15 cellular contexts compared by ENCODE assay signal in genomic region chr1:154453155-154453554, GRCh38. TPM values are rescaled to one million over a fixed set of nuclear protein-coding genes. Genes with fewer than 3 reads are reported as not detected.
DNase-seq lines count a peak whose midpoint lies in the region; ATAC-seq and TF ChIP-seq lines count a peak whose summit lies in the region.
"Had no signal": no experiment of that assay in that cellular context is flagged by ENCODE, and none has a peak within 500 bp of the region (broad histone marks: within the 10 kb centered on the region; RNA-seq: fewer than 3 reads in every experiment).

No MANE protein-coding gene starts in this region.

- no peaks in the 10 kb centered on the region for H3K9me3 Mint-ChIP-seq in CD8-positive, alpha-beta memory T cell
- H3K9me3 Mint-ChIP-seq: IgD-negative memory B cell; neural crest cell; stimulated activated memory B cell treated with anti-CD40 and anti-IgM and Interleukin-4, amounts not matched to agents 10 μg/mL and 1 μg/mL and 100 μg/mL, for 72 hours had no signal

- H2BK12ac ChIP-seq in mesenchymal stem cell (ENCODE audit: low read length in 2 of 2): peak overlapping the region in 1 of 2 experiments; percentile 2

- H3K4me1 ChIP-seq in IMR-90 (ENCODE audit: control insufficient read depth, insufficient read depth, low read length) (peaks cover 8% of the 10 kb centered on the region), mesenchymal stem cell (ENCODE audit: control insufficient read depth, insufficient read depth, low read depth, low read length) (peaks cover 8% of the 10 kb centered on the region), tibial artery (peaks cover 0 to 11% (median 1%) of the 10 kb centered on the region in 4 donors)
- H3K4me1 ChIP-seq in CD8-positive, alpha-beta memory T cell (ENCODE audit: insufficient read depth, low read length): peaks cover 4% of the 10 kb centered on the region

- H2AK5ac ChIP-seq in IMR-90 (ENCODE audit: low read depth, low read length): peak overlapping the region; percentile 16; the same call in 1 of the 2 replicates
- H2AK5ac ChIP-seq in mesenchymal stem cell (ENCODE audit: low read length, severe bottlenecking): no peak overlapping the region

- H2AFZ ChIP-seq in IMR-90 (replicated peaks; ENCODE audit: low read length, poor library complexity): no peak overlapping the region
- H2AFZ ChIP-seq in mesenchymal stem cell (ENCODE audit: low read depth, low read length): no peak overlapping the region

- no peak overlapping the region for H2AK9ac ChIP-seq in IMR-90 (replicated peaks; ENCODE audit: low read depth, low read length, poor library complexity)

- no peak overlapping the region for H3K18ac ChIP-seq in IMR-90 (ENCODE audit: low read depth, low read length)
- H3K18ac ChIP-seq in mesenchymal stem cell (ENCODE audit: low read depth in 1 of 2, low read length in 2 of 2): peak overlapping the region in 1 of 2 experiments; percentile 24

- no TSS peak for BruUV-seq in IMR-90 (replicated peaks; lab: Mats Ljungman, UMichigan)

- H3K79me1 ChIP-seq in IMR-90 (ENCODE audit: low read depth in 1 of 2, low read length in 2 of 2) (no peaks in the 10 kb centered on the region), mesenchymal stem cell (replicated peaks; ENCODE audit: low read length, poor library complexity, severe bottlenecking) (no peaks in the 10 kb centered on the region)

- H4K20me1 ChIP-seq in IMR-90 (ENCODE audit: insufficient read depth, low read length): no peaks in the 10 kb centered on the region

- H3K9me3 ChIP-seq in IMR-90 (ENCODE audit: control insufficient read depth, insufficient read depth, low read length) (no peaks in the 10 kb centered on the region), mesenchymal stem cell (ENCODE audit: control insufficient read depth, low read length) (no peaks in the 10 kb centered on the region), tibial artery (no peaks in the 10 kb centered on the region)
- H3K9me3 ChIP-seq in CD8-positive, alpha-beta memory T cell (ENCODE audit: low read length): no peaks in the 10 kb centered on the region
- H3K9me3 ChIP-seq: SJSA1 had no signal

- peak overlapping the region; percentile 33; the same call in 1 of the 2 replicates for H3K23ac ChIP-seq in IMR-90 (ENCODE audit: low read depth, low read length)
- no peak overlapping the region for H3K23ac ChIP-seq in mesenchymal stem cell (ENCODE audit: low read length in 2 of 2)

- POLR2A ChIA-PET in IMR-90 (lab: Charles Lee; ENCODE audit: unreplicated experiment): no interaction called here
- POLR2A ChIA-PET in CD8-positive, alpha-beta memory T cell (lab: Charles Lee): no interaction called here

- H2BK20ac ChIP-seq in IMR-90 (ENCODE audit: low read depth, low read length): no peak overlapping the region

- H3K27ac ChIP-seq in IMR-90 (ENCODE audit: insufficient read depth, low read length) (no peak overlapping the region; the same call in 1 of the 2 replicates), dorsolateral prefrontal cortex (peak overlapping the region in 33 of 59 donors; percentile 2 to 70 (median 27)), mesenchymal stem cell (ENCODE audit: low read length, poor library complexity, severe bottlenecking) (no peak overlapping the region), tibial artery (no peak overlapping the region)
- no peak overlapping the region for H3K27ac ChIP-seq in CD8-positive, alpha-beta memory T cell (ENCODE audit: low read depth, low read length)
- H3K27ac ChIP-seq: SJSA1 had no signal

- DNase-seq in AG10803 (ENCODE audit: low read depth) (peak; percentile 67), IMR-90 (no peak), dorsolateral prefrontal cortex (no peak), mesenchymal stem cell (no peak), activated gamma-delta T cell treated with Interleukin-2 at 50 U/mL for 16 hours (no peak), tibial artery (no peak)
- DNase-seq in CD8-positive, alpha-beta memory T cell: no peak
- DNase-seq: GOT3, NCI-H1092 had no signal

- no peak overlapping the region; the same call in 1 of the 2 replicates for H3K4me2 ChIP-seq in IMR-90 (ENCODE audit: low read depth, low read length)
- H3K4me2 ChIP-seq in mesenchymal stem cell (ENCODE audit: low read length, poor library complexity, severe bottlenecking): no peak overlapping the region

- H2BK15ac ChIP-seq in IMR-90 (ENCODE audit: low read depth, low read length): peak overlapping the region; percentile 51; the same call in 1 of the 3 replicates
- no peak overlapping the region for H2BK15ac ChIP-seq in mesenchymal stem cell (ENCODE audit: low read depth, poor library complexity, severe bottlenecking)

- 0 out of 2 replicates have a peak overlapping the region, but pooled peaks have one; percentile 35 for H2BK120ac ChIP-seq in IMR-90 (ENCODE audit: low read depth, low read length)
- no peak overlapping the region for H2BK120ac ChIP-seq in mesenchymal stem cell (ENCODE audit: low read depth, low read length)

- H3K14ac ChIP-seq in IMR-90 (replicated peaks; ENCODE audit: low read depth, low read length) (no peak overlapping the region), mesenchymal stem cell (ENCODE audit: low read length in 2 of 2) (no peak overlapping the region)

- H3K27me3 ChIP-seq in IMR-90 (ENCODE audit: control insufficient read depth, insufficient read depth, low read length) (no peaks in the 10 kb centered on the region; the same call in 1 of the 2 replicates), dorsolateral prefrontal cortex (no peaks in the 10 kb centered on the region), mesenchymal stem cell (ENCODE audit: control insufficient read depth in 1 of 2, insufficient read depth in 1 of 2, low read length in 2 of 2) (no peaks in the 10 kb centered on the region), tibial artery (no peaks in the 10 kb centered on the region)
- no peaks in the 10 kb centered on the region for H3K27me3 ChIP-seq in CD8-positive, alpha-beta memory T cell (ENCODE audit: insufficient read depth, low read length, poor library complexity, severe bottlenecking)
- H3K27me3 ChIP-seq: SJSA1 had no signal

- H2BK5ac ChIP-seq in IMR-90 (ENCODE audit: low read depth, low read length, poor library complexity, severe bottlenecking): no peak overlapping the region
- H2BK5ac ChIP-seq in mesenchymal stem cell (ENCODE audit: low read depth, low read length, poor library complexity, severe bottlenecking): no peak overlapping the region

- no peak for TF ChIP-seq CTCF in AG10803 (conservative IDR thresholded peaks at IDR 0.05; ENCODE audit: low read length)
- no peak for TF ChIP-seq CTCF in IMR-90 (conservative IDR thresholded peaks at IDR 0.05; ENCODE audit: low read depth, low read length)
- TF ChIP-seq CTCF in dorsolateral prefrontal cortex (IDR thresholded peaks at IDR 0.05 in 54 of 56, conservative IDR thresholded peaks at IDR 0.05 in 2 of 56; ENCODE audit: low read depth in 1 of 56, partially characterized antibody in 56 of 56): no peak
- TF ChIP-seq CTCF in tibial artery (IDR thresholded peaks at IDR 0.05): no peak

- peaks cover 3 to 11% (median 10%) of the 10 kb centered on the region in 3 donors for H3K4me1 Mint-ChIP-seq in CD8-positive, alpha-beta memory T cell

- H4K8ac ChIP-seq in IMR-90 (ENCODE audit: low read depth in 2 of 2, low read length in 2 of 2) (peak overlapping the region in 1 of 2 experiments; percentile 48; a peak in 2 of 4 replicates), mesenchymal stem cell (ENCODE audit: low read length) (no peak overlapping the region)

- H3K4ac ChIP-seq in IMR-90 (ENCODE audit: low read depth, low read length) (peak overlapping the region; percentile 1; the same call in 1 of the 2 replicates), mesenchymal stem cell (ENCODE audit: low read depth in 1 of 2, low read length in 2 of 2) (peak overlapping the region in 1 of 2 experiments; percentile 68)

- no peak overlapping the region for H3K4me3 Mint-ChIP-seq in CD8-positive, alpha-beta memory T cell
- H3K4me3 Mint-ChIP-seq: neural crest cell; stimulated activated memory B cell treated with anti-CD40 and anti-IgM and Interleukin-4, amounts not matched to agents 10 μg/mL and 1 μg/mL and 100 μg/mL, for 72 hours had no signal

- intact Hi-C loops in IMR-90 (cut with micrococcal nuclease) (no loop called here), dorsolateral prefrontal cortex (cut with DNase I) (no loop called here), tibial artery (cut with DNase I; ENCODE audit: low total_unique reads) (no loop called here)

- peaks cover 0 to 4% of the 10 kb centered on the region in 2 donors for H3K27me3 Mint-ChIP-seq in CD8-positive, alpha-beta memory T cell
- H3K27me3 Mint-ChIP-seq: IgD-negative memory B cell; stimulated activated memory B cell treated with anti-CD40 and anti-IgM and Interleukin-4, amounts not matched to agents 10 μg/mL and 1 μg/mL and 100 μg/mL, for 72 hours had no signal

- H3K9ac ChIP-seq in IMR-90 (ENCODE audit: low read depth, low read length) (no peak overlapping the region), mesenchymal stem cell (ENCODE audit: low read length) (peak overlapping the region; percentile 4)

- no peak overlapping the region for H3K27ac Mint-ChIP-seq in CD8-positive, alpha-beta memory T cell
- H3K27ac Mint-ChIP-seq: IgD-negative memory B cell; stimulated activated memory B cell treated with anti-CD40 and anti-IgM and Interleukin-4, amounts not matched to agents 10 μg/mL and 1 μg/mL and 100 μg/mL, for 72 hours had no signal

- H3K9me1 ChIP-seq in IMR-90 (ENCODE audit: insufficient read depth, low read length): no peaks in the 10 kb centered on the region

- H3K36me3 Mint-ChIP-seq in CD8-positive, alpha-beta memory T cell: peaks cover 0 to 45% (median 16%) of the 10 kb centered on the region in 3 donors

- ATAC-seq in IMR-90 (ENCODE audit: low read depth) (peak; percentile 45), HG03354 (IDR thresholded peaks at IDR 0.05; ENCODE audit: poor library complexity, severe bottlenecking, unreplicated experiment) (no peak)
- ATAC-seq: stimulated activated memory B cell treated with anti-CD40 and anti-IgM and Interleukin-4, amounts not matched to agents 10 μg/mL and 1 μg/mL and 100 μg/mL, for 72 hours had no signal

- CTCF ChIA-PET in IMR-90 (lab: Yijun Ruan, JAX): no interaction called here
- CTCF ChIA-PET in CD8-positive, alpha-beta memory T cell (lab: Charles Lee): no interaction called here

- 80% methylated on average over 1 of the region's 5 CpGs; no CpG with 5 or more reads in 1 of the 2 experiments for WGBS in IMR-90 (ENCODE audit: extremely low coverage in 2 of 2, insufficient read length in 1 of 2), 2 experiments
- 91% methylated on average over 4 of the region's 5 CpGs for WGBS in mesenchymal stem cell

- TF ChIP-seq RAD21 in IMR-90 (IDR thresholded peaks at IDR 0.05; ENCODE audit: low read length): no peak

- H3K4me3 ChIP-seq in AG10803 (ENCODE audit: low read length) (peak overlapping the region; percentile 18; the same call in 1 of the 2 replicates), IMR-90 (ENCODE audit: insufficient read depth, low read depth, low read length) (no peak overlapping the region), dorsolateral prefrontal cortex (no peak overlapping the region), mesenchymal stem cell (ENCODE audit: insufficient read depth in 1 of 2, low read depth in 1 of 2, low read length in 2 of 2) (peak overlapping the region in 1 of 2 experiments; percentile 31), tibial artery (no peak overlapping the region)
- H3K4me3 ChIP-seq in CD8-positive, alpha-beta memory T cell (ENCODE audit: low read length): no peak overlapping the region
- H3K4me3 ChIP-seq: SJSA1 had no signal

- H3K36me3 ChIP-seq in IMR-90 (ENCODE audit: control insufficient read depth, insufficient read depth, low read length) (peaks cover 38% of the 10 kb centered on the region), mesenchymal stem cell (ENCODE audit: control insufficient read depth in 1 of 2, insufficient read depth in 2 of 2, low read depth in 1 of 2, low read length in 2 of 2) (peaks cover 7 to 49% of the 10 kb centered on the region in 2 experiments), tibial artery (peaks cover 54 to 97% (median 60%) of the 10 kb centered on the region in 3 donors)
- peaks cover 6% of the 10 kb centered on the region for H3K36me3 ChIP-seq in CD8-positive, alpha-beta memory T cell (ENCODE audit: insufficient read depth, low read length)

- dilution Hi-C loops in IMR-90 (cut with HindIII; ENCODE audit: low sequenced_read_pairs, unreplicated experiment): no loop called here

- TF ChIP-seq POLR2A in IMR-90 (IDR thresholded peaks at IDR 0.05; ENCODE audit: low read depth, low read length): no peak

- no peak overlapping the region for H4K91ac ChIP-seq in IMR-90 (ENCODE audit: insufficient read depth, low read depth, low read length)
- H4K91ac ChIP-seq in mesenchymal stem cell (ENCODE audit: low read length): no peak overlapping the region

- no peak overlapping the region for H3K56ac ChIP-seq in IMR-90 (ENCODE audit: extremely low read depth, insufficient read depth, low read length)

- H4K5ac ChIP-seq in IMR-90 (ENCODE audit: low read depth, low read length): no peak overlapping the region; the same call in 1 of the 2 replicates

- in situ Hi-C loops in IMR-90 (cut with MboI; ENCODE audit: low sequenced_read_pairs): no loop called here

RNA-seq across cellular contexts. Expression of gene IL6R, which starts 48.0 kb away (rescaled TPM):
- total RNA-seq in IMR-90 (2012; rRNA removed) (6.1 and 9.5 TPM in 2 replicates), dorsolateral prefrontal cortex (10 to 100 TPM in 86 of 120 experiments, 1 to 10 TPM in 34; 5.2 to 32.5 (median 12.2) TPM)
- 4.7 and 5.3 TPM in 2 replicates for polyA plus RNA-seq in IMR-90 (2012; rRNA removed)
- 5.7 and 6.2 TPM in 2 replicates for polyA plus RNA-seq in IMR-90 (2012; cell fraction: cytosol; rRNA removed)
- polyA plus RNA-seq in IMR-90 (2012; cell fraction: nucleus; rRNA removed; ENCODE audit: low replicate concordance): 4.5 and 5.6 TPM in 2 replicates
- 9.3 TPM for polyA plus RNA-seq in mesenchymal stem cell (2013, experiment 1 of 2)
- polyA plus RNA-seq in mesenchymal stem cell (2013, experiment 2 of 2): 9.8 TPM
- 1 to 10 TPM; 2.8 to 3.8 TPM for total RNA-seq in CD8-positive, alpha-beta memory T cell
- 12.8 TPM for polyA plus RNA-seq in CD8-positive, alpha-beta memory T cell

RNA-seq across cellular contexts. Expression of gene TDRD10, which starts 48.9 kb away (rescaled TPM):
- total RNA-seq in IMR-90 (2012; rRNA removed) (not detected in 2 replicates), dorsolateral prefrontal cortex (1 to 10 TPM in 85 of 120 experiments, under 1 TPM in 35; 0.22 to 4.0 (median 1.4) TPM)
- not detected in 2 replicates for polyA plus RNA-seq in IMR-90 (2012; rRNA removed)
- not detected in 2 replicates for polyA plus RNA-seq in IMR-90 (2012; cell fraction: cytosol; rRNA removed)
- not detected in 2 replicates for polyA plus RNA-seq in IMR-90 (2012; cell fraction: nucleus; rRNA removed; ENCODE audit: low replicate concordance)
- not detected for polyA plus RNA-seq in mesenchymal stem cell (2013, experiment 1 of 2)
- not detected for polyA plus RNA-seq in mesenchymal stem cell (2013, experiment 2 of 2)
- not detected for total RNA-seq in CD8-positive, alpha-beta memory T cell
- not detected for polyA plus RNA-seq in CD8-positive, alpha-beta memory T cell
- total RNA-seq: fibroblast of villous mesenchyme, neural crest cell, SJSA1 had no signal
- polyA plus RNA-seq: IgD-negative memory B cell had no signal

RNA-seq across cellular contexts. Expression of gene SHE, which starts 49.1 kb away (rescaled TPM):
- total RNA-seq in IMR-90 (2012; rRNA removed) (not detected in 2 replicates), dorsolateral prefrontal cortex (10 to 100 TPM in 5 of 120 experiments, 1 to 10 TPM in 115; 1.9 to 12.6 (median 4.5) TPM)
- not detected in 2 replicates for polyA plus RNA-seq in IMR-90 (2012; rRNA removed)
- not detected in 2 replicates for polyA plus RNA-seq in IMR-90 (2012; cell fraction: cytosol; rRNA removed)
- polyA plus RNA-seq in IMR-90 (2012; cell fraction: nucleus; rRNA removed; ENCODE audit: low replicate concordance): not detected in 2 replicates
- 0.01 TPM for polyA plus RNA-seq in mesenchymal stem cell (2013, experiment 1 of 2)
- polyA plus RNA-seq in mesenchymal stem cell (2013, experiment 2 of 2): under 0.01 TPM
- total RNA-seq in CD8-positive, alpha-beta memory T cell: not detected
- polyA plus RNA-seq in CD8-positive, alpha-beta memory T cell: not detected
- total RNA-seq: fibroblast of villous mesenchyme, SJSA1 had no signal
- polyA plus RNA-seq: IgD-negative memory B cell had no signal

Comparison
In these comparisons a context has a peak if more than half of its experiments do, and no peak if none do; other contexts are left out.
1. H3K27ac ChIP-seq: peak in dorsolateral prefrontal cortex (33 of 59); none in IMR-90 (single experiment), mesenchymal stem cell (single experiment), tibial artery (0 of 2) and CD8-positive, alpha-beta memory T cell (single experiment).